ENCODE assay signal across 1 cellular context in the genomic region with DNA sequence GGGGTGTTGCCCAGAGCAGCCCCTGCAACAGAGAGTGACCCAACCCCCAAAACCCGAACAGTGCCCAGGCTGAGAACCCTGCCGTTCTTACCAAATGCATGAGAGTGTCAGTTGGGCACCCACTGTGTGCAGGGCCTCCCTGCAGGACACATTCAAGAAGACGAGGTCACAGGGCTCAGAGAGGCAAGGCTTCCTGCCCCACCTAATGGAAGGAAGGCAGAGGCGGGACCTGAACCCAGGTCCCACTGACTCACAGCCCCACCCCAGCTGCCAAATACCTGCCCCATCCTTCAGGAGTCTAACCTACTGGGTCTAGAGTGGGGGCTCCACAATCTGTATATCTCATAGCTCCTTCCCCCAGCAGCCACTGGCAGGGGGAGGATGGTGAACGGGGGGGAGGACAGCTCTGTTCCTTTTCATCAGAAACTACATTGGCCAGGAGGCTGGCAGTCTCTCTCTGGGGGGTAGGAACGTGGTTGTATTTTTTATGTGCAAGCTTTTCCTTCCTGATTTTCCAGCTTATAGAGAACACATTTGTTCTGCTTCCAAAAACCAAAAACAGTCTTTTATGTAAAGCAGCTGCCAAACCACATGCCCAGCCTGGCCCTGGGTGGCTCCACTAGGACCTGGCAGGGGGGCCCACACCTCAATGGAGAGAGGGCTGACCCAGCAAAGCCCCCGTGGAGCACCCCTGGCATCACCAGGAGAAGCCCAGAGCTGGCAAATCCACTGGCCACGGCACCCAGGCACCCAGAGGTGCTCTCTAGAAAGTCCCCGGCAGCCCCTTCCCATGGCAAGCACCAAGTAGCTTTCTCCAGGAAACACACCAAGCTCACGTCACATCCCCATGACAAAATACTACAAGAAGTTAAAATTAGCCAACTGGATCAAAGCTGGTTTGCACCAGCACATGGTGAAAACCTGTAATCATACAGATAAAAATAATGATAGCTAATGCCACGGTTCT.
TF ChIP-seq lines count a peak whose summit lies in the region.

No MANE protein-coding gene starts in this region.

TF ChIP-seq in GM23338, 12 proteins besides CTCF, POLR2A, EP300 and RAD21 (continued from another document):
- TF ChIP-seq ZNF462 (CRISPR knock-in tag; IDR thresholded peaks at IDR 0.05) = no peak
- no peak for TF ChIP-seq ZNF331 (CRISPR knock-in tag; IDR thresholded peaks at IDR 0.05; ENCODE audit: low read depth)
- no peak for TF ChIP-seq EZH2phosphoT487 (IDR thresholded peaks at IDR 0.05; ENCODE audit: unreplicated experiment)
